In genomic region chr1:115478933-115479551, GRCh38 we compare ENCODE assay signal across 12 cellular contexts.
DNase-seq lines count a peak whose midpoint lies in the region; ATAC-seq, FAIRE-seq and TF ChIP-seq lines count a peak whose summit lies in the region.
"Had no signal": no experiment of that assay in that cellular context is flagged by ENCODE, and none has a peak within 500 bp of the region (broad histone marks: within the 10 kb centered on the region; RNA-seq: fewer than 3 reads in every experiment).

No MANE protein-coding gene starts in this region.

- DNase-seq in NCI-H1417 (lab: John Stamatoyannopoulos, UW) (peak in 2 of 3 experiments; percentile 55 to 76), NCI-H1417 treated with DMSO at 0.1 percent for 48 hours (lab: John Stamatoyannopoulos, UW) (no peak), NCI-H345 (lab: John Stamatoyannopoulos, UW) (peak; percentile 81), cardiac septum (ENCODE audit: low spot score) (peak; percentile 71), retinal pigment epithelial cell (ENCODE audit: low read depth) (no peak), GM12892 (ENCODE audit: insufficient read length) (no peak)
- no peak for DNase-seq in activated CD4-positive, alpha-beta T cell treated with anti-CD3 and anti-CD28 coated beads for 48 hours
- DNase-seq: hippocampal formation had no signal

- intact Hi-C loops in cardiac septum (cut with DNase I), result loop anchor here (5.0 kb wide), 1 partner anchor 118 kb away; no protein-coding TSS in a partner anchor

- TF ChIP-seq CTCF in retinal pigment epithelial cell (conservative IDR thresholded peaks at IDR 0.05; ENCODE audit: low read depth, low read length), result no peak

- peak overlapping the region; percentile 22 for H3K4me3 ChIP-seq in retinal pigment epithelial cell (ENCODE audit: low read length)
- H3K4me3 ChIP-seq: SK-N-MC had no signal

- no peak for ATAC-seq in HG02973 (IDR thresholded peaks at IDR 0.05; ENCODE audit: unreplicated experiment)
- ATAC-seq: HCT116 had no signal

- no peak for FAIRE-seq in GM12892 (lab: Jason Lieb, UNC)
- FAIRE-seq: endometrium had no signal

- no peak for TF ChIP-seq POLR2A in GM12892 (IDR thresholded peaks at IDR 0.05; ENCODE audit: low read depth, low read length)

Comparison
In these comparisons a context has a peak if more than half of its experiments do, and no peak if none do; other contexts are left out.
1. DNase-seq: peak in NCI-H1417 (2 of 3), NCI-H345 (single experiment) and cardiac septum (single experiment); none in NCI-H1417 treated with DMSO at 0.1 percent for 48 hours (single experiment), retinal pigment epithelial cell (single experiment), activated CD4-positive, alpha-beta T cell treated with anti-CD3 and anti-CD28 coated beads for 48 hours (single experiment) and GM12892 (single experiment).